ENCODE assay signal across 19 cellular contexts in genomic region chr3:145116769-145117168, GRCh38.
"Had no signal": no experiment of that assay in that cellular context is flagged by ENCODE, and none has a peak within 500 bp of the region (broad histone marks: within the 10 kb centered on the region; RNA-seq: fewer than 3 reads in every experiment).

No MANE protein-coding gene starts in this region.

- H3K27ac ChIP-seq: RWPE1 had no signal

- H3K9me3 ChIP-seq: SK-N-SH had no signal

- H3K9ac ChIP-seq: SK-N-SH had no signal

- DNase-seq: KBM-7, NCI-H1048, NCI-H1105, NCI-H1417, NCI-H1436 treated with DMSO at 0.1 percent for 48 hours, NCI-H1694, NCI-H187 treated with DMSO at 0.1 percent for 48 hours, NCI-H2029 treated with DMSO at 0.1 percent for 48 hours, NCI-H2171 treated with DMSO at 0.1 percent for 48 hours, NCI-H2227 treated with DMSO at 0.1 percent for 48 hours, NCI-H524, NCI-H526 treated with DMSO at 0.1 percent for 48 hours, NCI-H748 treated with DMSO at 0.1 percent for 48 hours, PC-3, SHP77, SK-N-SH, SW 1271, T-cell had no signal
